9 cellular contexts compared by ENCODE assay signal in the genomic region with DNA sequence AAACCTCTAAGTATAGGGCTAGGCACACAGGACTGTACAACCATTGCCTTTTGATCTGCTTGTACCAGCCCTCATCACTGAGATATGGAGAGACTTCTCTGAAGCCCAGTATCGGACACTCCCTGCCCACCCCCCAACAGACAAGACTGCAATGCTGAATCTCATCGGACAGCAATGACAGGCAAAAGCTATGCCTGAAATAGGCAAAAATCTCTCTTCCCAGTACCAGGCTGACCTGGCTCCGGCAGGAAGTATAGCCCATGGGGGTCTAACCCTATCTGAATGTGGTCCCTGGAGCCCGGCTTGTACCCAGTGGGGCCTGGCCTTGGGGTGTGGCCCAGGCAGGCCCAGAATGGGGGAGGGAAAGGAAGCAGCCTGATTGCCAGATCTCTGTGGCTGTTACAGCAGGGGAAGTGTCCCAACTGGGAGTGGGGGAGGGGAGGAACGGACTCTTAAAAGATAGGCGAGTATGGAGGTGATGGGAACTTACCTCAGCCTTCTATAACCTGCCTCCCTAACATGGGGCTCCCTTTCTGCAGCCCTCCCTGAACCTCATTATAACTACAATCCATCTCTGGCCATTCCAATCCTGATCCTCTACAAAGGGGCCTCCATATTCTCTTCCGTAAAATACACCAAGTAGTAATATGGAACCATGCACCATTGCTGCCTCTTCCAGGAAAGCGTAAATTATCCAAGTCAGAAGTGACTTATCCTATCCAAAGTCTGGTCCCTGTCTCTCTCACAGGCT. TPM values are rescaled to one million over a fixed set of nuclear protein-coding genes. Genes with fewer than 3 reads are reported as not detected.
DNase-seq lines count a peak whose midpoint lies in the region; ATAC-seq, FAIRE-seq and TF ChIP-seq lines count a peak whose summit lies in the region.
"Had no signal": no experiment of that assay in that cellular context is flagged by ENCODE, and none has a peak within 500 bp of the region (broad histone marks: within the 10 kb centered on the region; RNA-seq: fewer than 3 reads in every experiment).

No MANE protein-coding gene starts in this region.

- in situ Hi-C loops in HAP-1 (cut with MboI; ENCODE audit: low sequenced_read_pairs) = no loop called here

- H3K27ac Mint-ChIP-seq in CD4-positive, alpha-beta T cell = peak overlapping the region; percentile 95
- peak overlapping the region; percentile 100 for H3K27ac Mint-ChIP-seq in dendritic cell treated with granulocyte-macrophage colony-stimulating factor and Interleukin-4, amounts not matched to agents 40 ng/mL and 50 ng/mL, for 4 days
- peak overlapping the region; percentile 85 to 99 (median 93) for H3K27ac Mint-ChIP-seq in naive thymus-derived CD8-positive, alpha-beta T cell

- H3K4me3 ChIP-seq in HAP-1 = no peak overlapping the region
- H3K4me3 ChIP-seq: GM23248 had no signal

- H3K36me3 Mint-ChIP-seq in CD4-positive, alpha-beta T cell (ENCODE audit: low read depth) = peaks cover 74% of the 10 kb centered on the region
- peaks cover 95% of the 10 kb centered on the region for H3K36me3 Mint-ChIP-seq in dendritic cell treated with granulocyte-macrophage colony-stimulating factor and Interleukin-4, amounts not matched to agents 40 ng/mL and 50 ng/mL, for 4 days (ENCODE audit: low read depth)
- peaks cover 4 to 55% (median 4%) of the 10 kb centered on the region in 3 donors for H3K36me3 Mint-ChIP-seq in naive thymus-derived CD8-positive, alpha-beta T cell

- no peaks in the 10 kb centered on the region for H3K27me3 ChIP-seq in CD4-positive, alpha-beta T cell (ENCODE audit: control insufficient read depth, insufficient read depth, low read length)
- no peaks in the 10 kb centered on the region for H3K27me3 ChIP-seq in HAP-1 (ENCODE audit: low read depth)

- peak overlapping the region; percentile 8 for H3K27ac ChIP-seq in CD4-positive, alpha-beta T cell (ENCODE audit: low read depth, low read length)
- H3K27ac ChIP-seq: GM23248 had no signal

- H3K4me1 ChIP-seq in HAP-1 = peaks cover 5% of the 10 kb centered on the region

- TF ChIP-seq CTCF in CD4-positive, alpha-beta T cell (IDR thresholded peaks at IDR 0.05) = no peak
- no peak for TF ChIP-seq CTCF in D721Med (IDR thresholded peaks at IDR 0.05; ENCODE audit: insufficient read depth, missing control alignments)

- peaks cover 29% of the 10 kb centered on the region for H3K36me3 ChIP-seq in HAP-1 (replicated peaks)

- no peaks in the 10 kb centered on the region for H3K27me3 Mint-ChIP-seq in CD4-positive, alpha-beta T cell
- no peaks in the 10 kb centered on the region for H3K27me3 Mint-ChIP-seq in dendritic cell treated with granulocyte-macrophage colony-stimulating factor and Interleukin-4, amounts not matched to agents 40 ng/mL and 50 ng/mL, for 4 days
- H3K27me3 Mint-ChIP-seq in naive thymus-derived CD8-positive, alpha-beta T cell = no peaks in the 10 kb centered on the region

- ATAC-seq in CD4-positive, alpha-beta T cell (ENCODE audit: poor library complexity) = no peak
- ATAC-seq in naive thymus-derived CD8-positive, alpha-beta T cell = no peak
- no peak for ATAC-seq in HG03139 (IDR thresholded peaks at IDR 0.05; ENCODE audit: unreplicated experiment)

- POLR2A ChIA-PET in CD4-positive, alpha-beta T cell (lab: Charles Lee) = interaction anchor here (0.8 to 15.1 kb wide), 4 partner anchors 18 to 93 kb away, joined by 3 to 577 read pairs (median 3); a partner anchor contains a TSS
- POLR2A ChIA-PET in naive thymus-derived CD8-positive, alpha-beta T cell (lab: Charles Lee) = interaction anchor here (8.9 to 13.1 kb wide), 2 partner anchors 10 to 22 kb away, joined by 81 to 406 read pairs; a partner anchor contains a TSS

- DNase-seq in CD4-positive, alpha-beta T cell = no peak
- DNase-seq in NOMO-1 (lab: John Stamatoyannopoulos, UW; ENCODE audit: unreplicated experiment in 2 of 2) (peak; percentile 87 to 95), D721Med (ENCODE audit: insufficient read length, low spot score) (no peak), OCI-M2 (lab: John Stamatoyannopoulos, UW; ENCODE audit: unreplicated experiment) (no peak), HAP-1 (ENCODE audit: low spot score in 2 of 2) (no peak)
- no peak for DNase-seq in naive thymus-derived CD8-positive, alpha-beta T cell

- H3K9me3 ChIP-seq in CD4-positive, alpha-beta T cell (ENCODE audit: control insufficient read depth, low read length) = no peaks in the 10 kb centered on the region
- H3K9me3 ChIP-seq in HAP-1 = no peaks in the 10 kb centered on the region

- H3K4me1 Mint-ChIP-seq in CD4-positive, alpha-beta T cell (ENCODE audit: low read depth) = peaks cover 85% of the 10 kb centered on the region
- H3K4me1 Mint-ChIP-seq in dendritic cell treated with granulocyte-macrophage colony-stimulating factor and Interleukin-4, amounts not matched to agents 40 ng/mL and 50 ng/mL, for 4 days (ENCODE audit: low read depth) = peaks cover 100% of the 10 kb centered on the region
- H3K4me1 Mint-ChIP-seq in naive thymus-derived CD8-positive, alpha-beta T cell = peaks cover 63 to 97% (median 92%) of the 10 kb centered on the region in 4 donors

- H3K9me3 Mint-ChIP-seq in CD4-positive, alpha-beta T cell = no peaks in the 10 kb centered on the region
- H3K9me3 Mint-ChIP-seq in dendritic cell treated with granulocyte-macrophage colony-stimulating factor and Interleukin-4, amounts not matched to agents 40 ng/mL and 50 ng/mL, for 4 days = no peaks in the 10 kb centered on the region
- H3K9me3 Mint-ChIP-seq in naive thymus-derived CD8-positive, alpha-beta T cell = no peaks in the 10 kb centered on the region

- no peak for FAIRE-seq in D721Med (lab: Jason Lieb, UNC)

- CTCF ChIA-PET in CD4-positive, alpha-beta T cell (lab: Charles Lee) = interaction anchor here (2.9 to 10.7 kb wide), 2 partner anchors 14 to 18 kb away, joined by 7 to 216 read pairs; a partner anchor contains a TSS

- intact Hi-C loops in CD4-positive, alpha-beta T cell (cut with DNase I, micrococcal nuclease) = loop anchor here in 1 of 2 experiments (5.0 kb wide), 1 partner anchor 37 kb away; a partner anchor contains a TSS
- intact Hi-C loops in dendritic cell treated with granulocyte-macrophage colony-stimulating factor and Interleukin-4, amounts not matched to agents 40 ng/mL and 50 ng/mL, for 4 days (cut with micrococcal nuclease) = no loop called here

- peak overlapping the region; percentile 77 for H3K4me3 Mint-ChIP-seq in CD4-positive, alpha-beta T cell
- peak overlapping the region; percentile 66 for H3K4me3 Mint-ChIP-seq in dendritic cell treated with granulocyte-macrophage colony-stimulating factor and Interleukin-4, amounts not matched to agents 40 ng/mL and 50 ng/mL, for 4 days
- H3K4me3 Mint-ChIP-seq in naive thymus-derived CD8-positive, alpha-beta T cell = peak overlapping the region; percentile 54 to 100 (median 94)

RNA-seq across cellular contexts. Expression of a gene that starts 6.2 kb away (rescaled TPM):
- 100 to 1,000 TPM; 101 to 106 TPM for total RNA-seq in CD4-positive, alpha-beta T cell
- total RNA-seq in naive thymus-derived CD8-positive, alpha-beta T cell = 10 to 100 TPM; 78.4 to 79.3 TPM
- 100 to 1,000 TPM; 125 to 175 (median 144) TPM for polyA plus RNA-seq in naive thymus-derived CD8-positive, alpha-beta T cell

RNA-seq across cellular contexts. Expression of a gene that starts 20.9 kb away (rescaled TPM):
- total RNA-seq in CD4-positive, alpha-beta T cell = 10 to 100 TPM; 89.0 to 94.9 TPM
- total RNA-seq in naive thymus-derived CD8-positive, alpha-beta T cell = 100 to 1,000 TPM in 1 of 2 experiments, 10 to 100 TPM in 1; 98.7 to 101 TPM
- polyA plus RNA-seq in naive thymus-derived CD8-positive, alpha-beta T cell = 10 to 100 TPM; 33.4 to 39.0 (median 38.9) TPM

RNA-seq across cellular contexts. Expression of a gene that starts 26.2 kb away (rescaled TPM):
- 10 to 100 TPM; 20.9 to 23.6 TPM for total RNA-seq in CD4-positive, alpha-beta T cell
- total RNA-seq in naive thymus-derived CD8-positive, alpha-beta T cell = 10 to 100 TPM; 23.0 to 23.1 TPM
- 10 to 100 TPM; 13.6 to 24.2 (median 21.9) TPM for polyA plus RNA-seq in naive thymus-derived CD8-positive, alpha-beta T cell

RNA-seq across cellular contexts. Expression of a gene that starts 37.2 kb away (rescaled TPM):
- total RNA-seq in CD4-positive, alpha-beta T cell = 100 to 1,000 TPM; 161 to 186 TPM
- total RNA-seq in naive thymus-derived CD8-positive, alpha-beta T cell = 100 to 1,000 TPM; 106 to 126 TPM
- polyA plus RNA-seq in naive thymus-derived CD8-positive, alpha-beta T cell = 10 to 100 TPM; 31.8 to 50.9 (median 44.9) TPM

Comparison
In these comparisons a context has a peak if more than half of its experiments do, and no peak if none do; other contexts are left out.
1. DNase-seq: peak in NOMO-1 (2 of 2); none in CD4-positive, alpha-beta T cell (0 of 10), naive thymus-derived CD8-positive, alpha-beta T cell (0 of 10), D721Med (single experiment), OCI-M2 (single experiment) and HAP-1 (0 of 2).
2. Peak in every context shown above with its lines, with median percentiles within 50 percentile points of each other: H3K27ac Mint-ChIP-seq and H3K4me3 Mint-ChIP-seq.